ENCODE assay signal across 13 cellular contexts in genomic region chr19:17325881-17326594, GRCh38. TPM values are rescaled to one million over a fixed set of nuclear protein-coding genes. Genes with fewer than 3 reads are reported as not detected.
A peak's percentile ranks its signal among the peaks of the same experiment; 100 is the strongest.
DNase-seq lines count a peak whose midpoint lies in the region; ATAC-seq and TF ChIP-seq lines count a peak whose summit lies in the region.
"Had no signal": no experiment of that assay in that cellular context is flagged by ENCODE, and none has a peak within 500 bp of the region (broad histone marks: within the 10 kb centered on the region; RNA-seq: fewer than 3 reads in every experiment).

No MANE protein-coding gene starts in this region.

- H3K27me3 ChIP-seq in breast epithelium, result peaks cover 0 to 3% of the 10 kb centered on the region in 2 donors

- DNase-seq in G401 (ENCODE audit: low spot score), result peak; percentile 37
- peak in 1 of 2 donors; percentile 78 for DNase-seq in breast epithelium (ENCODE audit: low spot score in 2 of 2)
- DNase-seq in hippocampal formation (lab: John Stamatoyannopoulos, UW), result peak; percentile 43 to 53
- peak; percentile 79 for DNase-seq in sciatic nerve (ENCODE audit: low spot score)
- no peak for DNase-seq in HT-29 (ENCODE audit: low spot score)
- no peak for DNase-seq in cerebellar nuclear complex (lab: John Stamatoyannopoulos, UW)
- DNase-seq in effector memory CD8-positive, alpha-beta T cell, result no peak
- DNase-seq: esophagus squamous epithelium, NCI-H1092 treated with DMSO at 0.1 percent for 48 hours, NCI-H446 treated with DMSO at 0.1 percent for 48 hours had no signal

- H3K27ac Mint-ChIP-seq in effector memory CD8-positive, alpha-beta T cell, result no peak overlapping the region
- H3K27ac Mint-ChIP-seq: natural killer cell treated with Interleukin-12 subunit alpha and Interleukin-12 subunit beta and Interleukin-15 and Interleukin-18, amount 100 ng/mL, for 72 hours had no signal

- H3K9me3 Mint-ChIP-seq in effector memory CD8-positive, alpha-beta T cell, result no peaks in the 10 kb centered on the region
- H3K9me3 Mint-ChIP-seq: central memory CD8-positive, alpha-beta T cell; natural killer cell treated with Interleukin-12 subunit alpha and Interleukin-12 subunit beta and Interleukin-15 and Interleukin-18, amount 100 ng/mL, for 72 hours had no signal

- H3K4me1 ChIP-seq in breast epithelium, result peaks cover 0 to 20% of the 10 kb centered on the region in 2 donors

- no peak overlapping the region for H3K4me3 Mint-ChIP-seq in effector memory CD8-positive, alpha-beta T cell
- H3K4me3 Mint-ChIP-seq: natural killer cell treated with Interleukin-12 subunit alpha and Interleukin-12 subunit beta and Interleukin-15 and Interleukin-18, amount 100 ng/mL, for 72 hours had no signal

- intact Hi-C loops in breast epithelium (cut with DNase I; ENCODE audit: low total_unique reads), result no loop called here
- intact Hi-C loops in sciatic nerve (cut with DNase I), result no loop called here

- TF ChIP-seq CTCF in breast epithelium (IDR thresholded peaks at IDR 0.05), result no peak

- peak overlapping the region in 2 of 3 donors; percentile 56 to 69 for H3K4me3 ChIP-seq in breast epithelium
- H3K4me3 ChIP-seq: esophagus squamous epithelium had no signal

- in situ Hi-C loops in G401 (cut with HindIII; ENCODE audit: low sequenced_read_pairs), result no loop called here

- H3K27ac ChIP-seq in breast epithelium, result peak overlapping the region; percentile 62 to 89

- H3K36me3 ChIP-seq in breast epithelium, result no peaks in the 10 kb centered on the region

- H3K36me3 Mint-ChIP-seq in effector memory CD8-positive, alpha-beta T cell (ENCODE audit: insufficient read depth), result peaks cover 8% of the 10 kb centered on the region
- H3K36me3 Mint-ChIP-seq: natural killer cell treated with Interleukin-12 subunit alpha and Interleukin-12 subunit beta and Interleukin-15 and Interleukin-18, amount 100 ng/mL, for 72 hours had no signal

- peaks cover 5 to 10% of the 10 kb centered on the region in 2 donors for H3K4me1 Mint-ChIP-seq in effector memory CD8-positive, alpha-beta T cell (ENCODE audit: low read depth in 2 of 2)

- H3K27me3 Mint-ChIP-seq in effector memory CD8-positive, alpha-beta T cell, result no peaks in the 10 kb centered on the region
- H3K27me3 Mint-ChIP-seq: central memory CD8-positive, alpha-beta T cell; natural killer cell treated with Interleukin-12 subunit alpha and Interleukin-12 subunit beta and Interleukin-15 and Interleukin-18, amount 100 ng/mL, for 72 hours had no signal

- ATAC-seq in sciatic nerve, result peak; percentile 53
- ATAC-seq in effector memory CD8-positive, alpha-beta T cell (replicated peaks), result no peak
- ATAC-seq in HG02973 (IDR thresholded peaks at IDR 0.05; ENCODE audit: unreplicated experiment), result no peak
- ATAC-seq: natural killer cell treated with Interleukin-12 subunit alpha and Interleukin-12 subunit beta and Interleukin-15 and Interleukin-18, amount 100 ng/mL, for 72 hours had no signal

- TF ChIP-seq POLR2A in breast epithelium (IDR thresholded peaks at IDR 0.05), result no peak

- H3K9me3 ChIP-seq in breast epithelium, result no peaks in the 10 kb centered on the region
- H3K9me3 ChIP-seq: esophagus squamous epithelium had no signal

RNA-seq across cellular contexts. Expression of gene ANO8, which starts 8.6 kb away (rescaled TPM):
- total RNA-seq in G401 (2014; rRNA removed; shearing (Covaris generic)), result 3.1 and 4.3 TPM in 2 replicates
- 1 to 10 TPM; 5.1 to 7.2 (median 5.9) TPM for total RNA-seq in breast epithelium
- total RNA-seq in sciatic nerve, result 14.8 TPM
- 2.2 and 2.4 TPM in 2 replicates for total RNA-seq in HT-29 (2014; rRNA removed; shearing (Covaris generic))

RNA-seq across cellular contexts. Expression of gene GTPBP3, which starts 11.3 kb away (rescaled TPM):
- 35.0 and 41.1 TPM in 2 replicates for total RNA-seq in G401 (2014; rRNA removed; shearing (Covaris generic))
- 10 to 100 TPM; 15.5 to 22.6 (median 17.7) TPM for total RNA-seq in breast epithelium
- 22.0 TPM for total RNA-seq in sciatic nerve
- 40.0 and 64.4 TPM in 2 replicates for total RNA-seq in HT-29 (2014; rRNA removed; shearing (Covaris generic))

RNA-seq across cellular contexts. Expression of gene DDA1, which starts 16.7 kb away (rescaled TPM):
- total RNA-seq in G401 (2014; rRNA removed; shearing (Covaris generic)), result 15.0 and 28.2 TPM in 2 replicates
- total RNA-seq in breast epithelium (10 to 100 TPM in 2 of 3 donors, 1 to 10 TPM in 1; 9.2 to 18.7 (median 11.1) TPM), sciatic nerve (29.4 TPM)
- 24.6 and 32.4 TPM in 2 replicates for total RNA-seq in HT-29 (2014; rRNA removed; shearing (Covaris generic))

RNA-seq across cellular contexts. Expression of gene MRPL34, which starts 20.4 kb away (rescaled TPM):
- total RNA-seq in G401 (2014; rRNA removed; shearing (Covaris generic)), result 19.0 and 25.4 TPM in 2 replicates
- 100 to 1,000 TPM in 1 of 3 donors, 10 to 100 TPM in 2; 88.5 to 139 (median 98.0) TPM for total RNA-seq in breast epithelium
- total RNA-seq in sciatic nerve, result 55.0 TPM
- 94.6 and 106 TPM in 2 replicates for total RNA-seq in HT-29 (2014; rRNA removed; shearing (Covaris generic))

RNA-seq across cellular contexts. Expression of gene ABHD8, which starts 22.8 kb away (rescaled TPM):
- 57.6 and 60.6 TPM in 2 replicates for total RNA-seq in G401 (2014; rRNA removed; shearing (Covaris generic))
- total RNA-seq in breast epithelium (10 to 100 TPM in 2 of 3 donors, 1 to 10 TPM in 1; 6.7 to 14.4 (median 11.0) TPM), sciatic nerve (14.9 TPM)
- 3.4 and 5.3 TPM in 2 replicates for total RNA-seq in HT-29 (2014; rRNA removed; shearing (Covaris generic))

Comparison
In these comparisons a context has a peak if more than half of its experiments do, and no peak if none do; other contexts are left out.
1. DNase-seq: peak in G401 (single experiment), hippocampal formation (2 of 2) and sciatic nerve (single experiment); none in HT-29 (single experiment), cerebellar nuclear complex (0 of 2) and effector memory CD8-positive, alpha-beta T cell (0 of 3).